In genomic region chr15:64149424-64150235, GRCh38 we compare ENCODE assay signal across 8 cellular contexts. TPM values are rescaled to one million over a fixed set of nuclear protein-coding genes. Genes with fewer than 3 reads are reported as not detected.
DNase-seq lines count a peak whose midpoint lies in the region; ATAC-seq, FAIRE-seq and TF ChIP-seq lines count a peak whose summit lies in the region.

No MANE protein-coding gene starts in this region.

- H3K27ac Mint-ChIP-seq in activated T-helper 1 cell treated with anti-CD3 and anti-CD28 coated beads, Interleukin-12 subunit alpha, Interleukin-12 subunit beta, Interleukin-2, Interleukin-4 antibody, amounts not matched to agents 30 ng/mL and 10 ng/mL and 1 ng/mL, durations not matched to agents 14 hours and 24 hours and 36 hours, result peak overlapping the region; percentile 7
- peak overlapping the region in 1 of 3 experiments; percentile 14 for H3K27ac Mint-ChIP-seq in nephron

- no peak overlapping the region for H3K9ac ChIP-seq in kidney (ENCODE audit: low read length in 2 of 2)

- no peaks in the 10 kb centered on the region for H3K79me2 ChIP-seq in hepatocyte

- H3K9me3 ChIP-seq in hepatocyte (ENCODE audit: low read depth) (no peaks in the 10 kb centered on the region), kidney (ENCODE audit: control insufficient read depth in 1 of 2, low read length in 2 of 2) (no peaks in the 10 kb centered on the region)

- no peak for FAIRE-seq in kidney (lab: Jason Lieb, UNC)

- H3K27me3 Mint-ChIP-seq in activated T-helper 1 cell treated with anti-CD3 and anti-CD28 coated beads, Interleukin-12 subunit alpha, Interleukin-12 subunit beta, Interleukin-2, Interleukin-4 antibody, amounts not matched to agents 30 ng/mL and 10 ng/mL and 1 ng/mL, durations not matched to agents 14 hours and 24 hours and 36 hours (ENCODE audit: insufficient read depth), result peaks cover 5% of the 10 kb centered on the region
- peaks cover 34% of the 10 kb centered on the region for H3K27me3 Mint-ChIP-seq in nephron (ENCODE audit: low read depth)

- WGBS in hepatocyte (ENCODE audit: low lambda C conversion rate, missing lambda C conversion rate), result 88% methylated on average over 3 of the region's 3 CpGs

- H3K36me3 ChIP-seq in hepatocyte (replicated peaks; ENCODE audit: insufficient read depth, low read depth) (no peaks in the 10 kb centered on the region), kidney (ENCODE audit: control insufficient read depth in 1 of 2, insufficient read depth in 2 of 2, low read length in 2 of 2) (peaks cover 0 to 5% of the 10 kb centered on the region in 2 donors)

- no peaks in the 10 kb centered on the region for H4K20me1 ChIP-seq in hepatocyte (ENCODE audit: insufficient read depth, poor library complexity, severe bottlenecking)

- H3K4me1 ChIP-seq in hepatocyte (ENCODE audit: insufficient read depth), result peaks cover 30% of the 10 kb centered on the region
- peaks cover 4 to 17% of the 10 kb centered on the region in 2 donors for H3K4me1 ChIP-seq in kidney (ENCODE audit: control insufficient read depth in 1 of 2, insufficient read depth in 1 of 2, low read depth in 1 of 2, low read length in 2 of 2)

- no peaks in the 10 kb centered on the region for H3K9me2 ChIP-seq in hepatocyte (replicated peaks; ENCODE audit: insufficient read depth)

- H3K4me2 ChIP-seq in hepatocyte, result no peak overlapping the region

- no peak overlapping the region for H3K4me3 ChIP-seq in hepatocyte
- H3K4me3 ChIP-seq in kidney (ENCODE audit: low read length in 2 of 2), result no peak overlapping the region

- TF ChIP-seq CTCF in nephron (IDR thresholded peaks at IDR 0.05; ENCODE audit: unreplicated experiment in 3 of 3) (no peak), hepatocyte (IDR thresholded peaks at IDR 0.05; ENCODE audit: poor library complexity) (no peak), kidney (IDR thresholded peaks at IDR 0.05; ENCODE audit: borderline replicate concordance, extremely low read depth, insufficient read depth) (no peak)

- peaks cover 5% of the 10 kb centered on the region for H3K36me3 Mint-ChIP-seq in activated T-helper 1 cell treated with anti-CD3 and anti-CD28 coated beads, Interleukin-12 subunit alpha, Interleukin-12 subunit beta, Interleukin-2, Interleukin-4 antibody, amounts not matched to agents 30 ng/mL and 10 ng/mL and 1 ng/mL, durations not matched to agents 14 hours and 24 hours and 36 hours (ENCODE audit: low read depth)
- peaks cover 9% of the 10 kb centered on the region for H3K36me3 Mint-ChIP-seq in nephron (ENCODE audit: low read depth)

- H3K27ac ChIP-seq in hepatocyte, result no peak overlapping the region
- no peak overlapping the region for H3K27ac ChIP-seq in kidney (ENCODE audit: low read depth in 2 of 2, low read length in 2 of 2)

- peaks cover 14% of the 10 kb centered on the region for H3K27me3 ChIP-seq in hepatocyte

- H3K4me3 Mint-ChIP-seq in activated T-helper 1 cell treated with anti-CD3 and anti-CD28 coated beads, Interleukin-12 subunit alpha, Interleukin-12 subunit beta, Interleukin-2, Interleukin-4 antibody, amounts not matched to agents 30 ng/mL and 10 ng/mL and 1 ng/mL, durations not matched to agents 14 hours and 24 hours and 36 hours, result peak overlapping the region; percentile 32
- H3K4me3 Mint-ChIP-seq in nephron, result peak overlapping the region; percentile 33 to 87 (median 33)

- ATAC-seq in GM21360 (IDR thresholded peaks at IDR 0.05; ENCODE audit: unreplicated experiment), result no peak

- DNase-seq in NCI-H1436 (lab: John Stamatoyannopoulos, UW) (peak; percentile 5), NCI-H1436 treated with DMSO at 0.1 percent for 48 hours (lab: John Stamatoyannopoulos, UW) (no peak), HT1080 (ENCODE audit: low read depth) (peak; percentile 49), hepatocyte (ENCODE audit: low spot score) (no peak), kidney (no peak)
- DNase-seq in activated T-helper 1 cell treated with anti-CD3 and anti-CD28 coated beads, Interleukin-12 subunit alpha, Interleukin-12 subunit beta, Interleukin-2, Interleukin-4 antibody, amounts not matched to agents 30 ng/mL and 10 ng/mL and 1 ng/mL, durations not matched to agents 14 hours and 24 hours and 36 hours (ENCODE audit: low spot score), result no peak

- intact Hi-C loops in activated T-helper 1 cell treated with anti-CD3 and anti-CD28 coated beads, Interleukin-12 subunit alpha, Interleukin-12 subunit beta, Interleukin-2, Interleukin-4 antibody, amounts not matched to agents 30 ng/mL and 10 ng/mL and 1 ng/mL, durations not matched to agents 14 hours and 24 hours and 36 hours (cut with micrococcal nuclease), result loop anchor here (5.0 to 10.0 kb wide), 3 partner anchors 317 to 685 kb away; partner anchors contain the start of gene HERC1
- intact Hi-C loops in kidney (cut with DNase I), result no loop called here

- H3K4me1 Mint-ChIP-seq in activated T-helper 1 cell treated with anti-CD3 and anti-CD28 coated beads, Interleukin-12 subunit alpha, Interleukin-12 subunit beta, Interleukin-2, Interleukin-4 antibody, amounts not matched to agents 30 ng/mL and 10 ng/mL and 1 ng/mL, durations not matched to agents 14 hours and 24 hours and 36 hours (ENCODE audit: low read depth), result peaks cover 15% of the 10 kb centered on the region
- peaks cover 34% of the 10 kb centered on the region for H3K4me1 Mint-ChIP-seq in nephron

- no peaks in the 10 kb centered on the region for H3K9me3 Mint-ChIP-seq in activated T-helper 1 cell treated with anti-CD3 and anti-CD28 coated beads, Interleukin-12 subunit alpha, Interleukin-12 subunit beta, Interleukin-2, Interleukin-4 antibody, amounts not matched to agents 30 ng/mL and 10 ng/mL and 1 ng/mL, durations not matched to agents 14 hours and 24 hours and 36 hours
- no peaks in the 10 kb centered on the region for H3K9me3 Mint-ChIP-seq in nephron

- H2AFZ ChIP-seq in hepatocyte, result no peak overlapping the region

RNA-seq across cellular contexts. Expression of gene SNX22, which starts 1.9 kb away (rescaled TPM):
- 2.3 TPM in 2 replicates for total RNA-seq in HT1080 (2014; rRNA removed; shearing (Covaris generic))
- 0.44 and 0.45 TPM in 2 replicates for polyA plus RNA-seq in HT1080 (2015; cell fraction: cytosol; rRNA removed)
- polyA plus RNA-seq in HT1080 (2015; cell fraction: nucleus; rRNA removed), result 1.5 TPM in 2 replicates
- total RNA-seq in activated T-helper 1 cell treated with anti-CD3 and anti-CD28 coated beads, Interleukin-12 subunit alpha, Interleukin-12 subunit beta, Interleukin-2, Interleukin-4 antibody, amounts not matched to agents 30 ng/mL and 10 ng/mL and 1 ng/mL, durations not matched to agents 14 hours and 24 hours and 36 hours, result 0.99 and 1.1 TPM in 2 replicates
- total RNA-seq in hepatocyte, result 4.3 and 7.7 TPM in 2 replicates
- polyA plus RNA-seq in hepatocyte, result 6.3 and 7.5 TPM in 2 replicates
- 4.6 TPM for total RNA-seq in kidney
- 1.1 TPM for polyA plus RNA-seq in kidney (ENCODE audit: insufficient read depth, low read depth, low replicate concordance)

RNA-seq across cellular contexts. Expression of gene PPIB, which starts 13.2 kb away (rescaled TPM):
- total RNA-seq in HT1080 (2014; rRNA removed; shearing (Covaris generic)), result 499 and 546 TPM in 2 replicates
- 564 and 569 TPM in 2 replicates for polyA plus RNA-seq in HT1080 (2015; cell fraction: cytosol; rRNA removed)
- 382 and 414 TPM in 2 replicates for polyA plus RNA-seq in HT1080 (2015; cell fraction: nucleus; rRNA removed)
- 383 and 388 TPM in 2 replicates for total RNA-seq in activated T-helper 1 cell treated with anti-CD3 and anti-CD28 coated beads, Interleukin-12 subunit alpha, Interleukin-12 subunit beta, Interleukin-2, Interleukin-4 antibody, amounts not matched to agents 30 ng/mL and 10 ng/mL and 1 ng/mL, durations not matched to agents 14 hours and 24 hours and 36 hours
- total RNA-seq in hepatocyte (799 and 814 TPM in 2 replicates), kidney (484 TPM)
- polyA plus RNA-seq in hepatocyte (1,542 and 1,693 TPM in 2 replicates), kidney (ENCODE audit: insufficient read depth, low read depth, low replicate concordance) (705 TPM)

RNA-seq across cellular contexts. Expression of gene SNX1, which starts 53.8 kb away (rescaled TPM):
- 37.9 and 48.0 TPM in 2 replicates for total RNA-seq in HT1080 (2014; rRNA removed; shearing (Covaris generic))
- polyA plus RNA-seq in HT1080 (2015; cell fraction: cytosol; rRNA removed), result 81.2 and 86.0 TPM in 2 replicates
- polyA plus RNA-seq in HT1080 (2015; cell fraction: nucleus; rRNA removed), result 115 and 131 TPM in 2 replicates
- total RNA-seq in activated T-helper 1 cell treated with anti-CD3 and anti-CD28 coated beads, Interleukin-12 subunit alpha, Interleukin-12 subunit beta, Interleukin-2, Interleukin-4 antibody, amounts not matched to agents 30 ng/mL and 10 ng/mL and 1 ng/mL, durations not matched to agents 14 hours and 24 hours and 36 hours, result 139 and 147 TPM in 2 replicates
- total RNA-seq in hepatocyte (64.9 and 73.9 TPM in 2 replicates), kidney (148 TPM)
- polyA plus RNA-seq in hepatocyte (95.3 and 103 TPM in 2 replicates), kidney (ENCODE audit: insufficient read depth, low read depth, low replicate concordance) (81.2 TPM)

RNA-seq across cellular contexts. Expression of gene CIAO2A, which starts 56.0 kb away (rescaled TPM):
- 150 and 157 TPM in 2 replicates for total RNA-seq in HT1080 (2014; rRNA removed; shearing (Covaris generic))
- 115 and 136 TPM in 2 replicates for polyA plus RNA-seq in HT1080 (2015; cell fraction: cytosol; rRNA removed)
- 37.2 and 55.5 TPM in 2 replicates for polyA plus RNA-seq in HT1080 (2015; cell fraction: nucleus; rRNA removed)
- 70.1 and 87.1 TPM in 2 replicates for total RNA-seq in activated T-helper 1 cell treated with anti-CD3 and anti-CD28 coated beads, Interleukin-12 subunit alpha, Interleukin-12 subunit beta, Interleukin-2, Interleukin-4 antibody, amounts not matched to agents 30 ng/mL and 10 ng/mL and 1 ng/mL, durations not matched to agents 14 hours and 24 hours and 36 hours
- 228 and 247 TPM in 2 replicates for total RNA-seq in hepatocyte
- 193 and 256 TPM in 2 replicates for polyA plus RNA-seq in hepatocyte
- 41.6 TPM for total RNA-seq in kidney
- 92.4 TPM for polyA plus RNA-seq in kidney (ENCODE audit: insufficient read depth, low read depth, low replicate concordance)

Comparison
In these comparisons a context has a peak if more than half of its experiments do, and no peak if none do; other contexts are left out.
1. DNase-seq: peak in NCI-H1436 (single experiment) and HT1080 (single experiment); none in NCI-H1436 treated with DMSO at 0.1 percent for 48 hours (single experiment), activated T-helper 1 cell treated with anti-CD3 and anti-CD28 coated beads, Interleukin-12 subunit alpha, Interleukin-12 subunit beta, Interleukin-2, Interleukin-4 antibody, amounts not matched to agents 30 ng/mL and 10 ng/mL and 1 ng/mL, durations not matched to agents 14 hours and 24 hours and 36 hours (single experiment), hepatocyte (single experiment) and kidney (single experiment).